21 cellular contexts compared by ENCODE assay signal in the genomic region with DNA sequence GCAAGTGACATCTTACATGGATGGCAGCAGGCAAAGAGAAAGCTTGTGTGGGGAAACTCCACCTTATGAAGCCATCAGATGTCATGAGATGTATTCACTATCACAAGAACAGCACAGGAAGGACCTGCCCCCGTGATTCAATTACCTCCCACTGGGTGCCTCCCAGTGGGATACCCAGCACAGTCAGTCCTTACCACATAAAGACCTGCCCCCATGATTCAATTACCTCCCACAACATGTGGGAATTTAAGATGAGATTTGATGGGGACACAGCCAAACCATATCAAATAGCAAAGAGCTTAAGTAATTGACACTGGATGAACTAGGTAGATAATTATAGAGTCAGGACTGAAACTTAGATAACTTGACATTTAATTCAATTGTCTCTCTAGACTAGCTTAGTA.
DNase-seq lines count a peak whose midpoint lies in the region; ATAC-seq and TF ChIP-seq lines count a peak whose summit lies in the region.
"Had no signal": no experiment of that assay in that cellular context is flagged by ENCODE, and none has a peak within 500 bp of the region (broad histone marks: within the 10 kb centered on the region; RNA-seq: fewer than 3 reads in every experiment).

No MANE protein-coding gene starts in this region.

- H3K4me2 ChIP-seq in SK-N-SH (no peak overlapping the region), GM23338 (no peak overlapping the region)
- H3K4me2 ChIP-seq: BLaER1 treated with 17β-estradiol and CSF1 and Interleukin-3, amounts not matched to agents 10 nM and 100 nM had no signal

- no peak overlapping the region; the same call in 1 of the 2 replicates for H3K27ac Mint-ChIP-seq in GM23338
- no peak overlapping the region for H3K27ac Mint-ChIP-seq in activated T-cell treated with anti-CD3 and anti-CD28 coated beads, Interleukin-2, amount 50 U/mL, for 24 hours
- H3K27ac Mint-ChIP-seq: naive thymus-derived CD4-positive, alpha-beta T cell had no signal

- H3K9me2 ChIP-seq in SK-N-SH (no peaks in the 10 kb centered on the region), GM23338 (ENCODE audit: insufficient read depth) (no peaks in the 10 kb centered on the region)

- no peak overlapping the region for H3K4me3 ChIP-seq in SK-N-SH (ENCODE audit: low read depth in 2 of 2, low read length in 1 of 2)
- no peak overlapping the region for H3K4me3 ChIP-seq in GM23338
- H3K4me3 ChIP-seq: BLaER1 treated with 17β-estradiol and CSF1 and Interleukin-3, amounts not matched to agents 10 nM and 100 nM; GM12878; upper lobe of left lung had no signal

- H3K4me1 ChIP-seq in SK-N-SH (ENCODE audit: control insufficient read depth in 1 of 2, insufficient read depth in 2 of 2, low read depth in 1 of 2, low read length in 1 of 2) (no peaks in the 10 kb centered on the region; a peak in 2 of 4 replicates), GM23338 (ENCODE audit: insufficient read depth) (peaks cover 14% of the 10 kb centered on the region)
- H3K4me1 ChIP-seq: BLaER1 treated with 17β-estradiol and CSF1 and Interleukin-3, amounts not matched to agents 10 nM and 100 nM; upper lobe of left lung had no signal

- WGBS in SK-N-SH (ENCODE audit: low lambda C conversion rate): 50% methylated on average over 1 of the region's 1 CpG

- peaks cover 7% of the 10 kb centered on the region for H3F3A ChIP-seq in SK-N-SH (replicated peaks; ENCODE audit: insufficient read depth)
- no peaks in the 10 kb centered on the region for H3F3A ChIP-seq in GM23338 (replicated peaks; ENCODE audit: low read depth)

- no peaks in the 10 kb centered on the region for H3K27me3 Mint-ChIP-seq in GM23338 (ENCODE audit: insufficient read depth, low read depth, poor library complexity)
- H3K27me3 Mint-ChIP-seq in activated T-cell treated with anti-CD3 and anti-CD28 coated beads, Interleukin-2, amount 50 U/mL, for 24 hours: no peaks in the 10 kb centered on the region
- H3K27me3 Mint-ChIP-seq: naive thymus-derived CD4-positive, alpha-beta T cell had no signal

- TF ChIP-seq CTCF in SK-N-SH (IDR thresholded peaks at IDR 0.05) (no peak), GM23338 (conservative IDR thresholded peaks at IDR 0.05; ENCODE audit: low read depth in 2 of 2) (no peak)

- POLR2A ChIA-PET in SK-N-SH (lab: Yijun Ruan, JAX): no interaction called here

- H3K9me3 Mint-ChIP-seq in GM23338: peaks cover 5% of the 10 kb centered on the region
- H3K9me3 Mint-ChIP-seq in activated T-cell treated with anti-CD3 and anti-CD28 coated beads, Interleukin-2, amount 50 U/mL, for 24 hours: peaks cover 3% of the 10 kb centered on the region

- H3K4me1 Mint-ChIP-seq in GM23338: peaks cover 19% of the 10 kb centered on the region
- no peaks in the 10 kb centered on the region for H3K4me1 Mint-ChIP-seq in activated T-cell treated with anti-CD3 and anti-CD28 coated beads, Interleukin-2, amount 50 U/mL, for 24 hours (ENCODE audit: low read depth)
- H3K4me1 Mint-ChIP-seq: naive thymus-derived CD4-positive, alpha-beta T cell had no signal

- CTCF ChIA-PET in SK-N-SH (lab: Yijun Ruan, JAX): interaction anchor here (1.1 to 1.4 kb wide), 2 partner anchors 31 to 346 kb away, joined by 3 to 5 read pairs; no protein-coding TSS in a partner anchor

- H3K4me3 Mint-ChIP-seq in GM23338: no peak overlapping the region
- no peak overlapping the region for H3K4me3 Mint-ChIP-seq in activated T-cell treated with anti-CD3 and anti-CD28 coated beads, Interleukin-2, amount 50 U/mL, for 24 hours
- H3K4me3 Mint-ChIP-seq: naive thymus-derived CD4-positive, alpha-beta T cell had no signal

- peak; percentile 32 for ATAC-seq in SK-N-SH treated with all-trans-retinoic acid at 6 μM for 48 hours
- ATAC-seq in GM23338: no peak
- no peak for ATAC-seq in HG02870 (IDR thresholded peaks at IDR 0.05; ENCODE audit: unreplicated experiment)
- ATAC-seq: GM12878; naive thymus-derived CD4-positive, alpha-beta T cell had no signal

- H3K79me2 ChIP-seq in SK-N-SH (ENCODE audit: insufficient read depth) (peaks cover 61% of the 10 kb centered on the region), GM23338 (replicated peaks; ENCODE audit: insufficient read depth) (no peaks in the 10 kb centered on the region)

- no peak overlapping the region for H3K9ac ChIP-seq in SK-N-SH
- H3K9ac ChIP-seq: BLaER1 treated with 17β-estradiol and CSF1 and Interleukin-3, amounts not matched to agents 10 nM and 100 nM had no signal

- H3K36me3 Mint-ChIP-seq in GM23338 (ENCODE audit: low read depth): peaks cover 11% of the 10 kb centered on the region; the same call in 2 of the 3 replicates
- H3K36me3 Mint-ChIP-seq in activated T-cell treated with anti-CD3 and anti-CD28 coated beads, Interleukin-2, amount 50 U/mL, for 24 hours (ENCODE audit: low read depth): no peaks in the 10 kb centered on the region
- H3K36me3 Mint-ChIP-seq: naive thymus-derived CD4-positive, alpha-beta T cell had no signal

- H3K36me3 ChIP-seq in SK-N-SH (replicated peaks in 1 of 2; ENCODE audit: control insufficient read depth in 1 of 2, insufficient read depth in 2 of 2, low read length in 1 of 2) (peaks cover 0 to 8% of the 10 kb centered on the region in 2 experiments), GM23338 (ENCODE audit: insufficient read depth) (no peaks in the 10 kb centered on the region)
- H3K36me3 ChIP-seq: BLaER1 treated with 17β-estradiol and CSF1 and Interleukin-3, amounts not matched to agents 10 nM and 100 nM; upper lobe of left lung had no signal

- H3K27ac ChIP-seq in SK-N-SH (ENCODE audit: low read depth in 2 of 2, low read length in 1 of 2) (no peak overlapping the region), GM23338 (ENCODE audit: low read depth) (no peak overlapping the region)
- H3K27ac ChIP-seq: BLaER1 treated with 17β-estradiol and CSF1 and Interleukin-3, amounts not matched to agents 10 nM and 100 nM; upper lobe of left lung; VCaP had no signal

- TF ChIP-seq RAD21 in SK-N-SH (IDR thresholded peaks at IDR 0.05; ENCODE audit: low read length): no peak

- H2AFZ ChIP-seq in SK-N-SH (ENCODE audit: low read depth) (no peak overlapping the region), GM23338 (no peak overlapping the region)

- no peak for TF ChIP-seq EP300 in SK-N-SH (IDR thresholded peaks at IDR 0.05; ENCODE audit: borderline replicate concordance in 1 of 2, low read depth in 1 of 2, low read length in 1 of 2)

- H4K20me1 ChIP-seq in SK-N-SH (ENCODE audit: insufficient read depth) (peaks cover 29% of the 10 kb centered on the region; the same call in 1 of the 2 replicates), GM23338 (replicated peaks; ENCODE audit: insufficient read depth) (no peaks in the 10 kb centered on the region)
- H4K20me1 ChIP-seq: BLaER1 treated with 17β-estradiol and CSF1 and Interleukin-3, amounts not matched to agents 10 nM and 100 nM had no signal

- no peak for DNase-seq in SK-N-SH
- peak; percentile 68 for DNase-seq in SK-N-DZ (ENCODE audit: low spot score)
- DNase-seq in iris pigment epithelial cell (ENCODE audit: low read depth): peak; percentile 49
- no peak for DNase-seq in GM23338 (ENCODE audit: low spot score)
- DNase-seq in activated T-cell treated with anti-CD3 and anti-CD28 coated beads, Interleukin-2, amount 50 U/mL, for 24 hours: no peak
- DNase-seq in inferior parietal cortex (ENCODE audit: extremely low spot score): no peak
- DNase-seq: activated CD4-positive, alpha-beta T cell treated with anti-CD3 and anti-CD28 coated beads, Interleukin-2, amount 50 U/mL, for 4 hours; activated naive CD4-positive, alpha-beta T cell treated with Interleukin-2 at 50 U/mL for 16 hours; GF-D8; islet precursor cell; MM.1S; naive thymus-derived CD4-positive, alpha-beta T cell; NCI-H187; NCI-H446 treated with DMSO at 0.1 percent for 48 hours; stimulated activated CD4-positive, alpha-beta T cell treated with anti-CD3 and anti-CD28 coated beads, Interleukin-4, amount 100 ng/mL, for 24 hours; upper lobe of left lung had no signal

- H3K27me3 ChIP-seq in SK-N-SH (ENCODE audit: insufficient read depth): no peaks in the 10 kb centered on the region
- H3K27me3 ChIP-seq in GM23338 (ENCODE audit: insufficient read depth): no peaks in the 10 kb centered on the region
- H3K27me3 ChIP-seq: BLaER1 treated with 17β-estradiol and CSF1 and Interleukin-3, amounts not matched to agents 10 nM and 100 nM; upper lobe of left lung had no signal

- no peaks in the 10 kb centered on the region for H3K9me3 ChIP-seq in SK-N-SH
- H3K9me3 ChIP-seq: BLaER1 treated with 17β-estradiol and CSF1 and Interleukin-3, amounts not matched to agents 10 nM and 100 nM; upper lobe of left lung had no signal

TF ChIP-seq in SK-N-SH treated with all-trans-retinoic acid at 6 μM for 48 hours, 23 proteins besides CTCF, POLR2A, EP300 and RAD21 (continues in another document):
- TF ChIP-seq ZNF565 (CRISPR knock-in tag; conservative IDR thresholded peaks at IDR 0.05; ENCODE audit: low read depth) (no peak), ISL1 (CRISPR knock-in tag; IDR thresholded peaks at IDR 0.05) (no peak), ZFP30 (CRISPR knock-in tag; IDR thresholded peaks at IDR 0.05) (no peak), ZC3H10 (CRISPR knock-in tag; IDR thresholded peaks at IDR 0.05) (no peak), TOX (CRISPR knock-in tag; IDR thresholded peaks at IDR 0.05; ENCODE audit: borderline replicate concordance) (no peak), SNAI2 (CRISPR knock-in tag; IDR thresholded peaks at IDR 0.05) (no peak)

TF ChIP-seq in SK-N-SH, 30 proteins besides CTCF, POLR2A, EP300 and RAD21:
- TF ChIP-seq RFX5 (IDR thresholded peaks at IDR 0.05; ENCODE audit: low read length) (no peak), NRF1 (IDR thresholded peaks at IDR 0.05; ENCODE audit: low read depth, low read length) (no peak)

TF ChIP-seq in GM23338, 12 proteins besides CTCF, POLR2A, EP300 and RAD21 (continues in another document):
- TF ChIP-seq EZH2 (IDR thresholded peaks at IDR 0.05; ENCODE audit: low read depth, unreplicated experiment) (no peak), NANOG (IDR thresholded peaks at IDR 0.05; ENCODE audit: borderline replicate concordance) (no peak), EZH2phosphoT487 (IDR thresholded peaks at IDR 0.05; ENCODE audit: unreplicated experiment) (no peak), STAT1 (IDR thresholded peaks at IDR 0.05; ENCODE audit: unreplicated experiment) (no peak), JUNB (IDR thresholded peaks at IDR 0.05; ENCODE audit: unreplicated experiment) (no peak), ZNF114 (CRISPR knock-in tag; IDR thresholded peaks at IDR 0.05) (no peak), CREB1 (CRISPR knock-in tag; IDR thresholded peaks at IDR 0.05; ENCODE audit: low read depth) (no peak)
- TF ChIP-seq, protein P1, sequence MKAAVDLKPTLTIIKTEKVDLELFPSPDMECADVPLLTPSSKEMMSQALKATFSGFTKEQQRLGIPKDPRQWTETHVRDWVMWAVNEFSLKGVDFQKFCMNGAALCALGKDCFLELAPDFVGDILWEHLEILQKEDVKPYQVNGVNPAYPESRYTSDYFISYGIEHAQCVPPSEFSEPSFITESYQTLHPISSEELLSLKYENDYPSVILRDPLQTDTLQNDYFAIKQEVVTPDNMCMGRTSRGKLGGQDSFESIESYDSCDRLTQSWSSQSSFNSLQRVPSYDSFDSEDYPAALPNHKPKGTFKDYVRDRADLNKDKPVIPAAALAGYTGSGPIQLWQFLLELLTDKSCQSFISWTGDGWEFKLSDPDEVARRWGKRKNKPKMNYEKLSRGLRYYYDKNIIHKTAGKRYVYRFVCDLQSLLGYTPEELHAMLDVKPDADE (IDR thresholded peaks at IDR 0.05): no peak

Comparison
In these comparisons a context has a peak if more than half of its experiments do, and no peak if none do; other contexts are left out.
1. DNase-seq: peak in SK-N-DZ (single experiment) and iris pigment epithelial cell (single experiment); none in SK-N-SH (single experiment), GM23338 (single experiment), activated T-cell treated with anti-CD3 and anti-CD28 coated beads, Interleukin-2, amount 50 U/mL, for 24 hours (single experiment) and inferior parietal cortex (single experiment).